8 cellular contexts compared by ENCODE assay signal in genomic region chr3:52685705-52686691, GRCh38. TPM values are rescaled to one million over a fixed set of nuclear protein-coding genes. Genes with fewer than 3 reads are reported as not detected.
DNase-seq lines count a peak whose midpoint lies in the region; ATAC-seq, FAIRE-seq and TF ChIP-seq lines count a peak whose summit lies in the region.

Gene GNL3, plus strand, starts transcription at chr3:52686032. Its CDS starts 61 bp downstream, at chr3:52686093.
Gene PBRM1, minus strand, starts transcription at chr3:52685913.

- peak within 1 kb of the TSS; percentile 98 for H3K9ac ChIP-seq in HUES6 (ENCODE audit: low read length)
- peak within 1 kb of the TSS; percentile 98 for H3K9ac ChIP-seq in endothelial cell of umbilical vein (replicated peaks; ENCODE audit: extremely low read depth, insufficient read depth, low read length)

- H3K4me2 ChIP-seq in OCI-LY7 (ENCODE audit: low read length) (peak within 1 kb of the TSS; percentile 97), endothelial cell of umbilical vein (ENCODE audit: insufficient read depth, low read length) (peak within 1 kb of the TSS; percentile 96)

- H3K9me3 ChIP-seq in HUES6 (ENCODE audit: control insufficient read depth, insufficient read depth, low read depth, low read length) (no peaks in the 10 kb centered on the region), OCI-LY7 (ENCODE audit: low read length) (no peaks in the 10 kb centered on the region), endothelial cell of umbilical vein (replicated peaks; ENCODE audit: control insufficient read depth, insufficient read depth, low read length) (no peaks in the 10 kb centered on the region)

- CTCF ChIA-PET in OCI-LY7 (lab: Charles Lee; ENCODE audit: unreplicated experiment) (no interaction called here), endothelial cell of umbilical vein (lab: Charles Lee) (interaction anchor here (1.0 kb wide), 1 partner anchor 274 kb away, joined by 3 read pairs; no protein-coding TSS in a partner anchor)

- FAIRE-seq in endothelial cell of umbilical vein (lab: Jason Lieb, UNC) = peak; percentile 84

- dilution Hi-C loops in endothelial cell of umbilical vein (cut with MboI; ENCODE audit: extremely low pct_ligation_motif_present, low sequenced_read_pairs) = no loop called here

- H3K4me1 ChIP-seq in HUES6 (ENCODE audit: control insufficient read depth, insufficient read depth, low read length) (0 out of 2 replicates have a peak, but pooled peaks cover 10% of the 10 kb centered on the region), OCI-LY7 (ENCODE audit: insufficient read depth, low read length, poor library complexity, severe bottlenecking) (peaks cover 44% of the 10 kb centered on the region), endothelial cell of umbilical vein (ENCODE audit: control insufficient read depth, extremely low read depth, insufficient read depth, low read length) (peaks cover 18% of the 10 kb centered on the region)

- H2AFZ ChIP-seq in OCI-LY7 (ENCODE audit: low read length) (peak within 1 kb of the TSS; percentile 45; the same call in 1 of the 2 replicates), endothelial cell of umbilical vein (ENCODE audit: low read depth, low read length) (peak within 1 kb of the TSS; percentile 67)

- intact Hi-C loops in OCI-LY7 (cut with micrococcal nuclease; ENCODE audit: unreplicated experiment) = loop anchor here (1.0 to 5.0 kb wide), 4 partner anchors 20 to 361 kb away; partner anchors contain the start of genes NISCH, SFMBT1, SPCS1 and UQCC5
- intact Hi-C loops in endothelial cell of umbilical vein (cut with micrococcal nuclease) = loop anchor here (2.0 to 10.0 kb wide), 3 partner anchors 15 to 211 kb away; partner anchors contain the start of gene GLT8D1

- ATAC-seq in GM21390 (IDR thresholded peaks at IDR 0.05; ENCODE audit: unreplicated experiment) = peak; percentile 65

- TF ChIP-seq POLR2A in endothelial cell of umbilical vein (IDR thresholded peaks at IDR 0.05; ENCODE audit: low read depth, low read length) = peak; percentile 91

- H3K79me2 ChIP-seq in OCI-LY7 (ENCODE audit: insufficient read depth, low read depth, low read length) (peaks cover 89% of the 10 kb centered on the region), endothelial cell of umbilical vein (ENCODE audit: control insufficient read depth, insufficient read depth, low read length) (peaks cover 90% of the 10 kb centered on the region)

- H3K4me3 ChIP-seq in HUES6 (ENCODE audit: low read depth, low read length) = peak within 1 kb of the TSS; percentile 96
- H3K4me3 ChIP-seq in OCI-LY7 (ENCODE audit: low read depth, low read length, poor library complexity, severe bottlenecking) = peak within 1 kb of the TSS; percentile 94
- H3K4me3 ChIP-seq in endothelial cell of umbilical vein (replicated peaks in 1 of 3; ENCODE audit: insufficient read depth in 1 of 3, low read depth in 1 of 3, low read length in 3 of 3) = peak within 1 kb of the TSS; percentile 97 to 99 (median 99)

- BruUV-seq in OCI-LY7 (replicated peaks; lab: Mats Ljungman, UMichigan) = TSS peak; percentile 72
- TSS peak; percentile 58 for BruUV-seq in endothelial cell of umbilical vein (replicated peaks; lab: Mats Ljungman, UMichigan)

- H3K36me3 ChIP-seq in HUES6 (ENCODE audit: control insufficient read depth, insufficient read depth, low read length) (peaks cover 55% of the 10 kb centered on the region), OCI-LY7 (ENCODE audit: insufficient read depth, low read length) (peaks cover 63% of the 10 kb centered on the region), endothelial cell of umbilical vein (ENCODE audit: control insufficient read depth in 2 of 2, extremely low read depth in 1 of 2, insufficient read depth in 2 of 2, low read length in 2 of 2) (peaks cover 23% of the 10 kb centered on the region in 2 experiments)

- H3K27me3 ChIP-seq in HUES6 (ENCODE audit: control insufficient read depth, insufficient read depth, low read length) (no peaks in the 10 kb centered on the region), endothelial cell of umbilical vein (ENCODE audit: control insufficient read depth in 2 of 2, insufficient read depth in 2 of 2, low read length in 2 of 2) (no peaks in the 10 kb centered on the region)

- H4K20me1 ChIP-seq in OCI-LY7 (ENCODE audit: insufficient read depth, low read length) = peaks cover 31% of the 10 kb centered on the region; the same call in 1 of the 2 replicates
- H4K20me1 ChIP-seq in endothelial cell of umbilical vein (replicated peaks; ENCODE audit: control insufficient read depth, extremely low read depth, insufficient read depth, low read length) = peaks cover 4% of the 10 kb centered on the region

- DNase-seq in D341Med (ENCODE audit: low spot score) (peak; percentile 96), OCI-LY7 (ENCODE audit: low spot score) (peak; percentile 98), activated T-cell treated with anti-CD3 and anti-CD28 coated beads for 1 hour (ENCODE audit: low read depth) (peak; percentile 86), endothelial cell of umbilical vein (ENCODE audit: low read depth, low spot score) (peak; percentile 96), midbrain (lab: John Stamatoyannopoulos, UW) (peak; percentile 95)
- peak; percentile 89 to 90 for DNase-seq in stimulated activated CD8-positive, alpha-beta memory T cell treated with anti-CD3 and anti-CD28 coated beads, Interleukin-15, amount 100 ng/mL, for 48 hours (ENCODE audit: low read depth in 2 of 2)

- no peaks in the 10 kb centered on the region for H3K9me1 ChIP-seq in endothelial cell of umbilical vein (replicated peaks; ENCODE audit: control insufficient read depth, extremely low read depth, insufficient read depth, low read length)

- TF ChIP-seq CTCF in OCI-LY7 (conservative IDR thresholded peaks at IDR 0.05; ENCODE audit: low read length) = no peak
- TF ChIP-seq CTCF in endothelial cell of umbilical vein (IDR thresholded peaks at IDR 0.05; ENCODE audit: extremely low read depth in 1 of 2, insufficient read depth in 1 of 2, low read depth in 1 of 2, low read length in 2 of 2) = no peak

- POLR2A ChIA-PET in OCI-LY7 (lab: Charles Lee) = interaction anchor here (0.6 to 1.5 kb wide), 7 partner anchors 8 to 1244 kb away, joined by 3 to 6 read pairs (median 3); partner anchors contain the start of genes GLT8D1 and SPCS1
- POLR2A ChIA-PET in endothelial cell of umbilical vein (lab: Charles Lee) = no interaction called here

- peak within 1 kb of the TSS; percentile 79 for H3K27ac ChIP-seq in HUES6 (ENCODE audit: low read depth, low read length)
- peak within 1 kb of the TSS; percentile 81 for H3K27ac ChIP-seq in OCI-LY7 (ENCODE audit: low read depth, low read length, poor library complexity, severe bottlenecking)
- H3K27ac ChIP-seq in endothelial cell of umbilical vein (ENCODE audit: insufficient read depth, low read depth, low read length) = peak within 1 kb of the TSS; percentile 94

- no peaks in the 10 kb centered on the region for H3K9me2 ChIP-seq in OCI-LY7 (ENCODE audit: insufficient read depth, low read length)

TF ChIP-seq in endothelial cell of umbilical vein, 7 proteins besides CTCF, POLR2A, EP300 and RAD21:
- peak; percentile 5 for TF ChIP-seq JUN (IDR thresholded peaks at IDR 0.05; ENCODE audit: borderline replicate concordance, insufficient read depth, insufficient read length, low read depth)
- peak; percentile 96 for TF ChIP-seq MAX (IDR thresholded peaks at IDR 0.05; ENCODE audit: insufficient read depth, insufficient read length)
- no peak for TF ChIP-seq EZH2 (IDR thresholded peaks at IDR 0.05; ENCODE audit: borderline replicate concordance, low read depth, low read length, severe bottlenecking)
- TF ChIP-seq FOS (IDR thresholded peaks at IDR 0.05; ENCODE audit: borderline replicate concordance, insufficient read depth, low read length) = no peak
- no peak for TF ChIP-seq GATA2 (IDR thresholded peaks at IDR 0.05; ENCODE audit: insufficient read depth, insufficient read length, low read depth, low read length)
- TF ChIP-seq POLR2AphosphoS5 (IDR thresholded peaks at IDR 0.05; ENCODE audit: insufficient read depth, low read depth, low read length) = peak; percentile 94
- TF ChIP-seq MYC (IDR thresholded peaks at IDR 0.05; ENCODE audit: low read depth, low read length) = peak; percentile 98

RNA-seq across cellular contexts. Expression of gene GNL3, which starts in this region (rescaled TPM):
- 220 and 232 TPM in 2 replicates for total RNA-seq in OCI-LY7 (2014; rRNA removed; shearing (Covaris generic))
- total RNA-seq in OCI-LY7 (2022) (147 and 182 TPM in 2 replicates), endothelial cell of umbilical vein (109 and 111 TPM in 2 replicates)
- 21.0 and 27.8 TPM in 2 replicates for polyA plus RNA-seq in endothelial cell of umbilical vein
- polyA plus RNA-seq in endothelial cell of umbilical vein (2011; cell fraction: cytosol; rRNA removed) = 45.3 and 47.5 TPM in 2 replicates
- 271 and 291 TPM in 2 replicates for polyA plus RNA-seq in endothelial cell of umbilical vein (2011; cell fraction: nucleus; rRNA removed)
- polyA plus RNA-seq in endothelial cell of umbilical vein (2012) = 90.9 and 109 TPM in 2 replicates
- polyA minus RNA-seq in endothelial cell of umbilical vein = 38.5 and 53.0 TPM in 2 replicates
- 56.9 TPM for polyA minus RNA-seq in endothelial cell of umbilical vein (2011; cell fraction: cytosol; rRNA and poly(A)+ RNA removed)
- polyA minus RNA-seq in endothelial cell of umbilical vein (2011; cell fraction: nucleus; rRNA and poly(A)+ RNA removed) = 104 and 131 TPM in 2 replicates

RNA-seq across cellular contexts. Expression of gene PBRM1, which starts in this region (rescaled TPM):
- 67.2 and 75.7 TPM in 2 replicates for total RNA-seq in OCI-LY7 (2014; rRNA removed; shearing (Covaris generic))
- total RNA-seq in OCI-LY7 (2022) (90.8 and 91.1 TPM in 2 replicates), endothelial cell of umbilical vein (77.1 and 87.1 TPM in 2 replicates)
- polyA plus RNA-seq in endothelial cell of umbilical vein = 18.2 and 26.7 TPM in 2 replicates
- 19.5 and 20.7 TPM in 2 replicates for polyA plus RNA-seq in endothelial cell of umbilical vein (2011; cell fraction: cytosol; rRNA removed)
- polyA plus RNA-seq in endothelial cell of umbilical vein (2011; cell fraction: nucleus; rRNA removed) = 46.6 and 54.5 TPM in 2 replicates
- 24.6 and 33.8 TPM in 2 replicates for polyA plus RNA-seq in endothelial cell of umbilical vein (2012)
- polyA minus RNA-seq in endothelial cell of umbilical vein = 100 and 122 TPM in 2 replicates
- polyA minus RNA-seq in endothelial cell of umbilical vein (2011; cell fraction: cytosol; rRNA and poly(A)+ RNA removed) = 44.1 TPM
- polyA minus RNA-seq in endothelial cell of umbilical vein (2011; cell fraction: nucleus; rRNA and poly(A)+ RNA removed) = 109 and 195 TPM in 2 replicates

Comparison
In these comparisons a context has a peak if more than half of its experiments do, and no peak if none do; other contexts are left out.
1. Peak in every context shown above with its lines: DNase-seq, ATAC-seq, H3K4me3 ChIP-seq and H3K27ac ChIP-seq.